Comparison of ENCODE assay signal across 17 cellular contexts in the genomic region with DNA sequence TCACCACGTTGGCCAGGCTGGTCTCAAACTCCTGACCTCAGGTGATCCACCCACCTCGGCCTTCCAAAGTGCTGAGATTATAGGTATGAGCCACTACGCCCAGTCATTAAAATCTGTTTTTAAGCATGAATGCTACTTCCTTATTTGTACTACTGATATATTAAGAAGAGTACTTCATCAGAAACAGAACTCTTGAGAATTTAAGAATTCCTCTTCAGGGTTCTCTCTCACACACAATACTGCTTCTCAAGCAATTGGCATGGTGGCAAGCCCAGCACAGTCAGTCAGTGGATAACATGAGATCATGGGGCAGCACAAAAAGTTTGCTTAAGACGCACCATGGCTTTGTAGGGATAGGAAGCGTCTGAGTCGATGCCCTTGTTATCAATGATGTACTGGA. TPM values are rescaled to one million over a fixed set of nuclear protein-coding genes. Genes with fewer than 3 reads are reported as not detected.
A peak's percentile ranks its signal among the peaks of the same experiment; 100 is the strongest.
DNase-seq lines count a peak whose midpoint lies in the region; ATAC-seq and TF ChIP-seq lines count a peak whose summit lies in the region.
"Had no signal": no experiment of that assay in that cellular context is flagged by ENCODE, and none has a peak within 500 bp of the region (broad histone marks: within the 10 kb centered on the region; RNA-seq: fewer than 3 reads in every experiment).

No MANE protein-coding gene starts in this region.

- no peaks in the 10 kb centered on the region for H3K27me3 Mint-ChIP-seq in activated naive CD4-positive, alpha-beta T cell treated with anti-CD3 and anti-CD28 coated beads, Interleukin-2, amount 50 U/mL, for 24 hours
- no peaks in the 10 kb centered on the region for H3K27me3 Mint-ChIP-seq in memory B cell
- no peaks in the 10 kb centered on the region for H3K27me3 Mint-ChIP-seq in stimulated activated naive B cell treated with anti-CD40 and anti-IgM and Interleukin-4, amounts not matched to agents 10 μg/mL and 1 μg/mL and 100 μg/mL, for 72 hours
- no peaks in the 10 kb centered on the region for H3K27me3 Mint-ChIP-seq in CD8-positive, alpha-beta T cell (ENCODE audit: low read depth)
- H3K27me3 Mint-ChIP-seq: CD4-positive, alpha-beta memory T cell had no signal

- peaks cover 19% of the 10 kb centered on the region for H3K36me3 Mint-ChIP-seq in activated naive CD4-positive, alpha-beta T cell treated with anti-CD3 and anti-CD28 coated beads, Interleukin-2, amount 50 U/mL, for 24 hours
- peaks cover 25% of the 10 kb centered on the region for H3K36me3 Mint-ChIP-seq in memory B cell
- peaks cover 25 to 42% of the 10 kb centered on the region in 2 donors for H3K36me3 Mint-ChIP-seq in stimulated activated naive B cell treated with anti-CD40 and anti-IgM and Interleukin-4, amounts not matched to agents 10 μg/mL and 1 μg/mL and 100 μg/mL, for 72 hours
- H3K36me3 Mint-ChIP-seq in CD8-positive, alpha-beta T cell, result peaks cover 68% of the 10 kb centered on the region

- peaks cover 34% of the 10 kb centered on the region for H3K36me3 ChIP-seq in CD8-positive, alpha-beta T cell (ENCODE audit: insufficient read depth, low read length)
- H3K36me3 ChIP-seq: HAP-1 had no signal

- H3K4me3 ChIP-seq in CD8-positive, alpha-beta T cell (ENCODE audit: low read depth, low read length), result no peak overlapping the region
- H3K4me3 ChIP-seq: A549, HAP-1 had no signal

- no peak overlapping the region for H3K4me3 Mint-ChIP-seq in activated naive CD4-positive, alpha-beta T cell treated with anti-CD3 and anti-CD28 coated beads, Interleukin-2, amount 50 U/mL, for 24 hours
- H3K4me3 Mint-ChIP-seq in memory B cell, result no peak overlapping the region
- no peak overlapping the region for H3K4me3 Mint-ChIP-seq in stimulated activated naive B cell treated with anti-CD40 and anti-IgM and Interleukin-4, amounts not matched to agents 10 μg/mL and 1 μg/mL and 100 μg/mL, for 72 hours
- no peak overlapping the region for H3K4me3 Mint-ChIP-seq in CD8-positive, alpha-beta T cell
- H3K4me3 Mint-ChIP-seq: CD4-positive, alpha-beta memory T cell had no signal

- H3K4me1 Mint-ChIP-seq in activated naive CD4-positive, alpha-beta T cell treated with anti-CD3 and anti-CD28 coated beads, Interleukin-2, amount 50 U/mL, for 24 hours, result no peaks in the 10 kb centered on the region
- peaks cover 2% of the 10 kb centered on the region for H3K4me1 Mint-ChIP-seq in memory B cell
- H3K4me1 Mint-ChIP-seq in stimulated activated naive B cell treated with anti-CD40 and anti-IgM and Interleukin-4, amounts not matched to agents 10 μg/mL and 1 μg/mL and 100 μg/mL, for 72 hours, result peaks cover 4 to 11% of the 10 kb centered on the region in 2 donors
- H3K4me1 Mint-ChIP-seq in CD8-positive, alpha-beta T cell (ENCODE audit: low read depth), result no peaks in the 10 kb centered on the region

- H3K9me3 Mint-ChIP-seq in activated naive CD4-positive, alpha-beta T cell treated with anti-CD3 and anti-CD28 coated beads, Interleukin-2, amount 50 U/mL, for 24 hours, result no peaks in the 10 kb centered on the region
- no peaks in the 10 kb centered on the region for H3K9me3 Mint-ChIP-seq in memory B cell
- H3K9me3 Mint-ChIP-seq in stimulated activated naive B cell treated with anti-CD40 and anti-IgM and Interleukin-4, amounts not matched to agents 10 μg/mL and 1 μg/mL and 100 μg/mL, for 72 hours, result no peaks in the 10 kb centered on the region
- no peaks in the 10 kb centered on the region for H3K9me3 Mint-ChIP-seq in CD8-positive, alpha-beta T cell
- H3K9me3 Mint-ChIP-seq: CD4-positive, alpha-beta memory T cell had no signal

- intact Hi-C loops in CD8-positive, alpha-beta T cell (cut with DNase I, micrococcal nuclease), result no loop called here

- H3K9me3 ChIP-seq in CD8-positive, alpha-beta T cell (ENCODE audit: low read length), result no peaks in the 10 kb centered on the region
- H3K9me3 ChIP-seq: A549, HAP-1 had no signal

- no peak overlapping the region for H3K27ac ChIP-seq in CD8-positive, alpha-beta T cell (ENCODE audit: low read depth, low read length)
- H3K27ac ChIP-seq: 22Rv1, A549, C4-2B had no signal

- no peak for ATAC-seq in memory B cell (ENCODE audit: low read depth)
- ATAC-seq in stimulated activated naive B cell treated with anti-CD40 and anti-IgM and Interleukin-4, amounts not matched to agents 10 μg/mL and 1 μg/mL and 100 μg/mL, for 72 hours (replicated peaks), result peak; percentile 58 to 65
- ATAC-seq in CD8-positive, alpha-beta T cell, result no peak
- ATAC-seq: A549 had no signal

- no peaks in the 10 kb centered on the region for H3K4me1 ChIP-seq in CD8-positive, alpha-beta T cell (ENCODE audit: insufficient read depth, low read length)

- peak overlapping the region; percentile 59 for H3K27ac Mint-ChIP-seq in activated naive CD4-positive, alpha-beta T cell treated with anti-CD3 and anti-CD28 coated beads, Interleukin-2, amount 50 U/mL, for 24 hours
- peak overlapping the region; percentile 48 for H3K27ac Mint-ChIP-seq in memory B cell
- peak overlapping the region; percentile 86 for H3K27ac Mint-ChIP-seq in stimulated activated naive B cell treated with anti-CD40 and anti-IgM and Interleukin-4, amounts not matched to agents 10 μg/mL and 1 μg/mL and 100 μg/mL, for 72 hours
- H3K27ac Mint-ChIP-seq in CD8-positive, alpha-beta T cell, result no peak overlapping the region

- TF ChIP-seq CTCF in CD8-positive, alpha-beta T cell (IDR thresholded peaks at IDR 0.05), result no peak

- no peaks in the 10 kb centered on the region for H3K27me3 ChIP-seq in CD8-positive, alpha-beta T cell (ENCODE audit: insufficient read depth, low read length)

- no peak for DNase-seq in activated naive CD4-positive, alpha-beta T cell treated with anti-CD3 and anti-CD28 coated beads, Interleukin-2, amount 50 U/mL, for 16 hours
- no peak for DNase-seq in memory B cell (ENCODE audit: low spot score in 2 of 2)
- no peak for DNase-seq in stimulated activated naive B cell treated with anti-CD40 and anti-IgM and Interleukin-4, amounts not matched to agents 10 μg/mL and 1 μg/mL and 100 μg/mL, for 72 hours
- DNase-seq in CD8-positive, alpha-beta T cell, result no peak
- no peak for DNase-seq in SIG-M5 (lab: John Stamatoyannopoulos, UW)
- no peak for DNase-seq in NCI-H2171 treated with DMSO at 0.1 percent for 48 hours (lab: John Stamatoyannopoulos, UW)
- DNase-seq: AML-193; Calu3; CD4-positive, alpha-beta memory T cell; DMS79 treated with DMSO at 0.1 percent for 48 hours; GF-D8 had no signal

- CTCF ChIA-PET in CD8-positive, alpha-beta T cell (lab: Charles Lee), result no interaction called here

- POLR2A ChIA-PET in CD8-positive, alpha-beta T cell (lab: Charles Lee), result no interaction called here

RNA-seq across cellular contexts. Expression of a gene that starts 14.1 kb away (rescaled TPM):
- 10 to 100 TPM; 58.3 to 63.0 TPM for total RNA-seq in CD8-positive, alpha-beta T cell

RNA-seq across cellular contexts. Expression of a gene that starts 30.7 kb away (rescaled TPM):
- total RNA-seq in CD8-positive, alpha-beta T cell, result not detected
- total RNA-seq: Calu3, H4 had no signal

RNA-seq across cellular contexts. Expression of a gene that starts 54.5 kb away (rescaled TPM):
- total RNA-seq in CD8-positive, alpha-beta T cell, result 1 to 10 TPM; 1.6 to 1.8 TPM

RNA-seq across cellular contexts. Expression of a gene that starts 56.6 kb away (rescaled TPM):
- total RNA-seq in CD8-positive, alpha-beta T cell, result 10 to 100 TPM; 10.7 to 10.8 TPM

Comparison
In these comparisons a context has a peak if more than half of its experiments do, and no peak if none do; other contexts are left out.
1. ATAC-seq: peak in stimulated activated naive B cell treated with anti-CD40 and anti-IgM and Interleukin-4, amounts not matched to agents 10 μg/mL and 1 μg/mL and 100 μg/mL, for 72 hours (2 of 2); none in memory B cell (single experiment) and CD8-positive, alpha-beta T cell (single experiment).